ENCODE assay signal across 16 cellular contexts in genomic region chr1:5479876-5480275, GRCh38.
DNase-seq lines count a peak whose midpoint lies in the region; ATAC-seq lines count a peak whose summit lies in the region.
"Had no signal": no experiment of that assay in that cellular context is flagged by ENCODE, and none has a peak within 500 bp of the region (broad histone marks: within the 10 kb centered on the region; RNA-seq: fewer than 3 reads in every experiment).

No MANE protein-coding gene starts in this region.

- H3K4me2 ChIP-seq in GM23248 (ENCODE audit: unreplicated experiment), result no peak overlapping the region

- in situ Hi-C loops in GM23248 (cut with MboI), result no loop called here

- no peak overlapping the region for H3K4me3 ChIP-seq in GM23248
- H3K4me3 ChIP-seq: GM12878 had no signal

- no peak overlapping the region for H2AFZ ChIP-seq in GM23248

- no peaks in the 10 kb centered on the region for H3K36me3 ChIP-seq in GM23248 (ENCODE audit: low read depth)

- 46 to 53% methylated on average over 16 of the region's 16 CpGs for WGBS in GM23248 (ENCODE audit: low coverage in 1 of 2, low lambda C conversion rate in 2 of 2, missing lambda C conversion rate in 2 of 2), 2 experiments

- no peaks in the 10 kb centered on the region for H3F3A ChIP-seq in GM23248 (ENCODE audit: insufficient read depth)

- no peaks in the 10 kb centered on the region for H3K27me3 ChIP-seq in GM23248 (replicated peaks; ENCODE audit: insufficient read depth)

- DNase-seq in COLO668 (lab: John Stamatoyannopoulos, UW; ENCODE audit: unreplicated experiment) (peak; percentile 83), NCI-H510A (lab: John Stamatoyannopoulos, UW) (peak; percentile 60), SK-N-DZ (ENCODE audit: low spot score) (peak; percentile 84), posterior cingulate gyrus (peak in 7 of 10 donors; percentile 44 to 92 (median 57)), A172 (ENCODE audit: low spot score) (no peak), GM23248 (no peak), DMS 273 treated with DMSO at 0.1 percent for 48 hours (lab: John Stamatoyannopoulos, UW) (no peak)
- DNase-seq: 8988T; ACHN; CD4-positive, alpha-beta T cell; HCEC 1CT; HFFc6; IMR-90; KBM-7 had no signal

- no peak overlapping the region for H3K27ac ChIP-seq in GM23248

- no peak for ATAC-seq in GM18517 (IDR thresholded peaks at IDR 0.05; ENCODE audit: unreplicated experiment)
- ATAC-seq: GM12878 had no signal

- H3K79me2 ChIP-seq in GM23248 (ENCODE audit: insufficient read depth), result no peaks in the 10 kb centered on the region

- no peaks in the 10 kb centered on the region for H3K9me2 ChIP-seq in GM23248 (ENCODE audit: insufficient read depth)

- intact Hi-C loops in posterior cingulate gyrus (cut with DNase I), result no loop called here

- H3K9me3 ChIP-seq in GM23248 (ENCODE audit: low read depth), result no peaks in the 10 kb centered on the region

- no peaks in the 10 kb centered on the region for H4K20me1 ChIP-seq in GM23248 (ENCODE audit: insufficient read depth)

- no peaks in the 10 kb centered on the region for H3K4me1 ChIP-seq in GM23248 (ENCODE audit: insufficient read depth)

- H3K9ac ChIP-seq in GM23248, result no peak overlapping the region

Comparison
In these comparisons a context has a peak if more than half of its experiments do, and no peak if none do; other contexts are left out.
1. DNase-seq: peak in COLO668 (single experiment), NCI-H510A (single experiment), SK-N-DZ (single experiment) and posterior cingulate gyrus (7 of 10); none in A172 (single experiment), GM23248 (single experiment) and DMS 273 treated with DMSO at 0.1 percent for 48 hours (single experiment).